In the genomic region with DNA sequence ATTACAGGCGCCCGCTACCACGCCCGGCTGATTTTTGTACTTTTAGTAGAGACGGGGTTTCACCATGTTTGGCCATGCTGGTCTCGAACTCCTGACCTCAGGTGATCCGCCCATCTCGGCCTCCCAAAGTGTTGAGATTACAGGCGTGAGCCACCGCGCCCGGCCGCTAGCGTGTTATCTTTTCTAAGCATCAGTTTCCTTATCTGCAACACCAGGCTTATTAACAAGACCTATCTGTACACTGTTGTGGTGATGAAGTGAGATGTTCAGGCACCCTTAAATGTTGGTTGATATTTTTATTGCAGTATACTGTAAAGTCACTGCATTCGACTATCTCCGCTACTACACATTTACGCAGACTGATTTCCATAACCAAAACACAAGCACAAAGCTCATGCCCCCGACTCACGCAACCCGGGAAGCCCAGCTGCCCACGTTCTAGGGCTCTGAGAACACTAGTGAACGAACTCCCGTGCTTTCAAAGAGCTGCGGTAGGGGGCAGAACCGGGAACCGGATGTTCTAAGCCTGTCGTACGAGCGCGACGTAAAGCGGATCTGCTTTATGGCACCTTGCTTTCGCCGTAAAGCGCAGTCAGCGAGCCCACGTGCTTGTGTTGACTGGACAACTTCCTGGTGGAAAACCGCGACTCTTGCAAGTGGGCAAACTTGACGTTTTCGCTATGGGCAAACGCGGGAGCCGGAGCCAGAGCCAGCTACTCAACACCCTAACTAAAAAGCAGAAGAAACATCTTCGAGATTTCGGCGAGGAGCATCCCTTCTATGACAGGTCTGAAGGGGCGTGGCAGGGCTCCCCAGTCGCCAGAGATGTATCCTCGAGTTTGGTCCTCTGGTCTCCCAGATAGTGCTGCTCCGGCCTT, we compare ENCODE assay signal across 1 cellular context.
TF ChIP-seq lines count a peak whose summit lies in the region.

A gene with protein sequence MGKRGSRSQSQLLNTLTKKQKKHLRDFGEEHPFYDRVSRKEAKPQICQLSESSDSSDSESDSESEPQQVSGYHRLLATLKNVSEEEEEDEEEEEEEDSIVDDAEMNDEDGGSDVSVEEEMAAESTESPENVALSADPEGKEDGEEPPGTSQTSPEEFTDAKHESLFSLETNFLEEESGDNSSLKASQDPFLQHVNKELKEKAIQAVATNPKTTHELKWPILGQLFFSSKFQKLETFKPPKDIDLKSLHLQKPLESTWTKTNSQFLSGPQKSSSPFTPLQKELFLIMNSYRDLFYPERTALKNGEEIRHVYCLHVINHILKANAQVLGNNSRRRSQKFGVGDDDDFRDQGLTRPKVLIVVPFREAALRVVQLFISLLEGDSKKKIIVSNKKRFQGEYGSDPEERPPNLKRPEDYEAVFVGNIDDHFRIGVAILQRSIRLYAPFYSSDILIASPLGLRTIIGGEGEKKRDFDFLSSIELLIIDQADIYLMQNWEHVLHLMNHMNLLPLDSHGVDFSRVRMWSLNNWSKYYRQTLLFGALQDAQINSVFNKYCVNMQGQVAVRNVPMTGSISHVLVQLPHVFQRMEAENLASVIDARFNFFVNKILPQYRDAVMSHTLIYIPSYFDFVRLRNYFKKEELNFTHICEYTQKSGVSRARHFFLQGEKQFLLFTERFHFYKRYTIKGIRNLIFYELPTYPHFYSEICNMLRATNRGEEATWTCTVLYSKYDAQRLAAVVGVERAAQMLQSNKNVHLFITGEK (plus strand): TSS at position 589 of the 878 bp plus-strand sequence. CDS start 92 bp downstream, at position 681.

TF ChIP-seq in K562, 482 proteins besides CTCF, POLR2A, EP300 and RAD21 (continued from another document and continues in another):
- TF ChIP-seq NR4A1 (CRISPR knock-in tag; IDR thresholded peaks at IDR 0.05), result no peak
- no peak; the same call in 1 of the 2 replicates for TF ChIP-seq NR4A1 (tag; IDR thresholded peaks at IDR 0.05)
- TF ChIP-seq CAMTA2 (CRISPR knock-in tag; conservative IDR thresholded peaks at IDR 0.05), result no peak
- no peak for TF ChIP-seq ZNF551 (CRISPR knock-in tag; IDR thresholded peaks at IDR 0.05)
- TF ChIP-seq YBX1 (IDR thresholded peaks at IDR 0.05), result no peak
- peak; percentile 99 for TF ChIP-seq KLF13 (tag; IDR thresholded peaks at IDR 0.05; ENCODE audit: borderline replicate concordance, low read depth)
- no peak for TF ChIP-seq CEBPG (CRISPR knock-in tag; IDR thresholded peaks at IDR 0.05)
- no peak for TF ChIP-seq CEBPG (tag; conservative IDR thresholded peaks at IDR 0.05 in 1 of 2, IDR thresholded peaks at IDR 0.05 in 1 of 2)
- TF ChIP-seq XRCC5 (IDR thresholded peaks at IDR 0.05; ENCODE audit: low read depth, low read length), result peak; percentile 81; the same call in 1 of the 2 replicates
- TF ChIP-seq, protein P1, sequence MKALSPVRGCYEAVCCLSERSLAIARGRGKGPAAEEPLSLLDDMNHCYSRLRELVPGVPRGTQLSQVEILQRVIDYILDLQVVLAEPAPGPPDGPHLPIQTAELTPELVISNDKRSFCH (CRISPR knock-in tag; IDR thresholded peaks at IDR 0.05), result 0 out of 2 replicates have a peak, but pooled peaks have one; percentile 12
- TF ChIP-seq, protein P1 (tag; IDR thresholded peaks at IDR 0.05), result no peak
- TF ChIP-seq AFF1 (IDR thresholded peaks at IDR 0.05; ENCODE audit: low read depth in 1 of 2, partially characterized antibody in 2 of 2), result peak; percentile 44 to 58
- TF ChIP-seq ZNF780A (CRISPR knock-in tag; IDR thresholded peaks at IDR 0.05), result no peak
- TF ChIP-seq ZNF124 (CRISPR knock-in tag; IDR thresholded peaks at IDR 0.05), result no peak
- TF ChIP-seq BDP1 (IDR thresholded peaks at IDR 0.05; ENCODE audit: insufficient read depth, insufficient read length), result no peak
- no peak for TF ChIP-seq ZZZ3 (IDR thresholded peaks at IDR 0.05)
- no peak for TF ChIP-seq ZNF717 (CRISPR knock-in tag; IDR thresholded peaks at IDR 0.05)
- no peak for TF ChIP-seq NR3C1 (CRISPR knock-in tag; IDR thresholded peaks at IDR 0.05)
- no peak for TF ChIP-seq U2AF1 (optimal IDR thresholded peaks at IDR 0.05; ENCODE audit: low read depth, low read length)
- TF ChIP-seq RFX1 (IDR thresholded peaks at IDR 0.05), result no peak
- TF ChIP-seq STAT6 (CRISPR knock-in tag; IDR thresholded peaks at IDR 0.05), result peak; percentile 71; the same call in 1 of the 2 replicates
- TF ChIP-seq ZEB2 (IDR thresholded peaks at IDR 0.05), result peak; percentile 27; the same call in 1 of the 2 replicates
- no peak; the same call in 1 of the 2 replicates for TF ChIP-seq SREBF1 (IDR thresholded peaks at IDR 0.05; ENCODE audit: borderline replicate concordance, low read depth, low read length)
- TF ChIP-seq, protein P2, sequence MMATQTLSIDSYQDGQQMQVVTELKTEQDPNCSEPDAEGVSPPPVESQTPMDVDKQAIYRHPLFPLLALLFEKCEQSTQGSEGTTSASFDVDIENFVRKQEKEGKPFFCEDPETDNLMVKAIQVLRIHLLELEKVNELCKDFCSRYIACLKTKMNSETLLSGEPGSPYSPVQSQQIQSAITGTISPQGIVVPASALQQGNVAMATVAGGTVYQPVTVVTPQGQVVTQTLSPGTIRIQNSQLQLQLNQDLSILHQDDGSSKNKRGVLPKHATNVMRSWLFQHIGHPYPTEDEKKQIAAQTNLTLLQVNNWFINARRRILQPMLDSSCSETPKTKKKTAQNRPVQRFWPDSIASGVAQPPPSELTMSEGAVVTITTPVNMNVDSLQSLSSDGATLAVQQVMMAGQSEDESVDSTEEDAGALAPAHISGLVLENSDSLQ (IDR thresholded peaks at IDR 0.05), result peak; percentile 23; the same call in 1 of the 2 replicates
- no peak for TF ChIP-seq PCBP2 (IDR thresholded peaks at IDR 0.05; ENCODE audit: low read depth, low read length, poor library complexity, severe bottlenecking)
- TF ChIP-seq BCOR (IDR thresholded peaks at IDR 0.05), result peak; percentile 92
- peak; percentile 100 for TF ChIP-seq ARID4B (CRISPR knock-in tag; IDR thresholded peaks at IDR 0.05)
- TF ChIP-seq, protein P3, sequence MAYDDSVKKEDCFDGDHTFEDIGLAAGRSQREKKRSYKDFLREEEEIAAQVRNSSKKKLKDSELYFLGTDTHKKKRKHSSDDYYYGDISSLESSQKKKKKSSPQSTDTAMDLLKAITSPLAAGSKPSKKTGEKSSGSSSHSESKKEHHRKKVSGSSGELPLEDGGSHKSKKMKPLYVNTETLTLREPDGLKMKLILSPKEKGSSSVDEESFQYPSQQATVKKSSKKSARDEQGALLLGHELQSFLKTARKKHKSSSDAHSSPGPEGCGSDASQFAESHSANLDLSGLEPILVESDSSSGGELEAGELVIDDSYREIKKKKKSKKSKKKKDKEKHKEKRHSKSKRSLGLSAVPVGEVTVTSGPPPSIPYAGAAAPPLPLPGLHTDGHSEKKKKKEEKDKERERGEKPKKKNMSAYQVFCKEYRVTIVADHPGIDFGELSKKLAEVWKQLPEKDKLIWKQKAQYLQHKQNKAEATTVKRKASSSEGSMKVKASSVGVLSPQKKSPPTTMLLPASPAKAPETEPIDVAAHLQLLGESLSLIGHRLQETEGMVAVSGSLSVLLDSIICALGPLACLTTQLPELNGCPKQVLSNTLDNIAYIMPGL (CRISPR knock-in tag; IDR thresholded peaks at IDR 0.05), result peak; percentile 40; the same call in 1 of the 2 replicates
- peak; percentile 65; the same call in 1 of the 2 replicates for TF ChIP-seq MIER1 (IDR thresholded peaks at IDR 0.05; ENCODE audit: low read depth)
- peak; percentile 34; the same call in 1 of the 2 replicates for TF ChIP-seq PHB2 (IDR thresholded peaks at IDR 0.05; ENCODE audit: low read depth)
- TF ChIP-seq E2F5 (CRISPR knock-in tag; IDR thresholded peaks at IDR 0.05), result peak; percentile 48; the same call in 1 of the 2 replicates
- no peak for TF ChIP-seq ARID3B (CRISPR knock-in tag; IDR thresholded peaks at IDR 0.05; ENCODE audit: borderline replicate concordance)
- TF ChIP-seq POLR3A (IDR thresholded peaks at IDR 0.05; ENCODE audit: borderline replicate concordance, extremely low read depth, insufficient read depth, insufficient read length), result no peak
- TF ChIP-seq U2AF2 (optimal IDR thresholded peaks at IDR 0.05; ENCODE audit: low read depth, low read length), result no peak
- no peak for TF ChIP-seq ZFP30 (CRISPR knock-in tag; IDR thresholded peaks at IDR 0.05; ENCODE audit: borderline replicate concordance)
